In genomic region chr12:45725631-45726593, GRCh38 we compare ENCODE assay signal across 8 cellular contexts. TPM values are rescaled to one million over a fixed set of nuclear protein-coding genes. Genes with fewer than 3 reads are reported as not detected.
DNase-seq lines count a peak whose midpoint lies in the region; ATAC-seq and TF ChIP-seq lines count a peak whose summit lies in the region.

No MANE protein-coding gene starts in this region.

- peak; percentile 82 for DNase-seq in Ammon's horn (ENCODE audit: low spot score)
- peak; percentile 34 for DNase-seq in NCI-H187 treated with DMSO at 0.1 percent for 48 hours (lab: John Stamatoyannopoulos, UW)
- DNase-seq in fibroblast of lung (ENCODE audit: low read depth in 2 of 2) = peak; percentile 36 to 64
- DNase-seq in neural progenitor cell (ENCODE audit: low spot score) = peak; percentile 49
- DNase-seq in stimulated activated CD4-positive, alpha-beta T cell treated with anti-CD3 and anti-CD28 coated beads, Interleukin-4, amount 100 ng/mL, for 4 hours = no peak

- H3K36me3 ChIP-seq in fibroblast of lung (ENCODE audit: control insufficient read depth, insufficient read depth, low read length) (no peaks in the 10 kb centered on the region), neural progenitor cell (peaks cover 4% of the 10 kb centered on the region)

- H3K36me3 Mint-ChIP-seq in neural progenitor cell = peaks cover 4% of the 10 kb centered on the region

- H3K4me3 ChIP-seq in fibroblast of lung (replicated peaks in 1 of 4; ENCODE audit: control extremely low read depth in 1 of 4, insufficient read depth in 1 of 4, low read depth in 3 of 4, low read length in 4 of 4) (peak overlapping the region; percentile 87 to 96 (median 95)), neural progenitor cell (peak overlapping the region; percentile 88)

- no peaks in the 10 kb centered on the region for H3K4me1 ChIP-seq in fibroblast of lung (ENCODE audit: control insufficient read depth, extremely low read depth, insufficient read depth, low read length)
- H3K4me1 ChIP-seq in neural progenitor cell = peaks cover 24% of the 10 kb centered on the region

- peak; percentile 69 for TF ChIP-seq CTCF in GM12873 (IDR thresholded peaks at IDR 0.05; ENCODE audit: insufficient read depth, low read depth, low read length, missing control alignments)
- TF ChIP-seq CTCF in VCaP (conservative IDR thresholded peaks at IDR 0.05) = peak; percentile 91
- peak; percentile 73 to 76 for TF ChIP-seq CTCF in fibroblast of lung (conservative IDR thresholded peaks at IDR 0.05 in 1 of 2, IDR thresholded peaks at IDR 0.05 in 1 of 2; ENCODE audit: low read depth in 1 of 2, low read length in 2 of 2)
- peak; percentile 75 for TF ChIP-seq CTCF in neural progenitor cell (IDR thresholded peaks at IDR 0.05)

- no peak for TF ChIP-seq POLR2A in GM18505 (IDR thresholded peaks at IDR 0.05; ENCODE audit: borderline replicate concordance, extremely low read depth, insufficient read depth, insufficient read length)

- H3K27ac ChIP-seq in VCaP (peak overlapping the region; percentile 100), fibroblast of lung (ENCODE audit: insufficient read depth, low read length) (peak overlapping the region; percentile 95), neural progenitor cell (no peak overlapping the region)

- ATAC-seq in GM18505 (IDR thresholded peaks at IDR 0.05; ENCODE audit: unreplicated experiment) = no peak

- peaks cover 36% of the 10 kb centered on the region for H3F3A ChIP-seq in neural progenitor cell (ENCODE audit: low read depth)

- no peaks in the 10 kb centered on the region for H3K27me3 ChIP-seq in fibroblast of lung (ENCODE audit: control insufficient read depth, insufficient read depth, low read length)
- no peaks in the 10 kb centered on the region for H3K27me3 ChIP-seq in neural progenitor cell

- H3K27me3 Mint-ChIP-seq in neural progenitor cell (ENCODE audit: insufficient read depth, low read depth) = no peaks in the 10 kb centered on the region

- peak overlapping the region; percentile 100 for H3K27ac Mint-ChIP-seq in neural progenitor cell

- no peaks in the 10 kb centered on the region for H3K9me3 ChIP-seq in fibroblast of lung (ENCODE audit: control insufficient read depth, insufficient read depth, low read depth, low read length)
- no peaks in the 10 kb centered on the region for H3K9me3 ChIP-seq in neural progenitor cell (ENCODE audit: low read depth)

- H3K79me2 ChIP-seq in fibroblast of lung (ENCODE audit: control insufficient read depth, insufficient read depth, low read length) = peaks cover 48% of the 10 kb centered on the region
- H3K79me2 ChIP-seq in neural progenitor cell (ENCODE audit: low read depth) = peaks cover 75% of the 10 kb centered on the region

- no peaks in the 10 kb centered on the region for H3K9me3 Mint-ChIP-seq in neural progenitor cell

- peak overlapping the region; percentile 83 for H3K4me2 ChIP-seq in fibroblast of lung (ENCODE audit: extremely low read depth, insufficient read depth, low read length)
- H3K4me2 ChIP-seq in neural progenitor cell = peak overlapping the region; percentile 86

- H2AFZ ChIP-seq in fibroblast of lung (ENCODE audit: low read length) (peak overlapping the region; percentile 17), neural progenitor cell (replicated peaks) (peak overlapping the region; percentile 89)

- H3K9ac ChIP-seq in fibroblast of lung (ENCODE audit: insufficient read depth, low read length) (peak overlapping the region; percentile 27), neural progenitor cell (peak overlapping the region; percentile 89)

- H3K4me3 Mint-ChIP-seq in neural progenitor cell = peak overlapping the region; percentile 98

- H4K20me1 ChIP-seq in fibroblast of lung (ENCODE audit: control insufficient read depth, extremely low read depth, insufficient read depth, low read length) (no peaks in the 10 kb centered on the region), neural progenitor cell (ENCODE audit: low read depth) (peaks cover 16% of the 10 kb centered on the region)

- peaks cover 6% of the 10 kb centered on the region for H3K4me1 Mint-ChIP-seq in neural progenitor cell

RNA-seq across cellular contexts. Expression of gene ARID2, which starts 3.6 kb away (rescaled TPM):
- 13.4 and 15.7 TPM in 2 replicates for total RNA-seq in fibroblast of lung
- 14.0 and 14.5 TPM in 2 replicates for polyA plus RNA-seq in fibroblast of lung
- 5.0 and 6.2 TPM in 2 replicates for polyA plus RNA-seq in fibroblast of lung (2012)
- 10.8 and 11.0 TPM in 2 replicates for polyA minus RNA-seq in fibroblast of lung (ENCODE audit: low replicate concordance)
- total RNA-seq in neural progenitor cell (ENCODE audit: low replicate concordance) = 73.3 and 86.4 TPM in 2 replicates

Comparison
In these comparisons a context has a peak if more than half of its experiments do, and no peak if none do; other contexts are left out.
1. DNase-seq: peak in Ammon's horn (single experiment), NCI-H187 treated with DMSO at 0.1 percent for 48 hours (single experiment), fibroblast of lung (2 of 2) and neural progenitor cell (single experiment); none in stimulated activated CD4-positive, alpha-beta T cell treated with anti-CD3 and anti-CD28 coated beads, Interleukin-4, amount 100 ng/mL, for 4 hours (0 of 2).
2. Peak in every context shown above with its lines, with median percentiles within 50 percentile points of each other: CTCF ChIP-seq.